ENCODE assay signal across 7 cellular contexts in the genomic region with DNA sequence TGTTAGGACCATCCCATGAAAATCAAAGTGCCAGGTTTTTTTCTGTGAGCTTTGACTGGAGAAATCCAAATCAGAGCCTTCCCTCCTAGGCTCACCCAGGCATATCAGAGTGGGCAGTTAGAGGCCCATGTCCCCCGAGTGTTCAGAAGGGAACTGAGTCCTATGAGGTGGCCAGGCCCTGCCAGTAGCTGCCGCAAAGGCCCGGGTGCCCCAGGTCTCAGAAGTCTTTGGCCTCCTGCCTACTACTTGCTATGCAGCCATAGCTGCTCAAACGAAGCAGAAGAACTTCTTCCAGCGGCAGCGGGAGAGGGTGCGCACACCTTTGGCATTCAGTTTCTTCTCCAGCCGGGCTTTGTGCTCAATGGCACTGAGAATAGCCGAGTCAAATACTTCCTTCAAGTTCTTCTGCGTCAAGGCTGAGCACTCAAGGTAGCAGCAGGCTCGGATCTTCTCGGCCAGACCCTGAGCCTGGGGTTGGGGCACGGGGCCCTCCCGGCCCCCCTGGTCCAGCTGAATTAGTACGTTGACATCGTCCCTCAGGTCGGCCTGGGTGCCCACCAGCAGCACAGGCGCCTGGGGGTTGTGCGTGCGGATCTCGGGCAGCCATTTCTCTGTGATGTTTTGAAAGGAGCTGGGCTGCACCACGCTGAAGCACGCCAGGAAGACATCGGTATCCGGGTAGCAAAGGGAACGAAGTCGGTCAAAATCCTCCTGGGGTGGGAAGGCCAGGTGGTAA. TPM values are rescaled to one million over a fixed set of nuclear protein-coding genes. Genes with fewer than 3 reads are reported as not detected.
DNase-seq lines count a peak whose midpoint lies in the region; ATAC-seq and TF ChIP-seq lines count a peak whose summit lies in the region.
"Had no signal": no experiment of that assay in that cellular context is flagged by ENCODE, and none has a peak within 500 bp of the region (broad histone marks: within the 10 kb centered on the region; RNA-seq: fewer than 3 reads in every experiment).

No MANE protein-coding gene starts in this region.

- no peak overlapping the region for H3T11ph ChIP-seq in H9 (ENCODE audit: low read length)

- DNase-seq in H9 (no peak), osteocyte (ENCODE audit: extremely low spot score, unreplicated experiment) (no peak), DMS114 treated with DMSO at 0.1 percent for 48 hours (lab: John Stamatoyannopoulos, UW; ENCODE audit: unreplicated experiment) (no peak)
- DNase-seq in activated naive CD8-positive, alpha-beta T cell treated with anti-CD3 and anti-CD28 coated beads, Interleukin-2, amount 50 U/mL, for 24 hours = no peak

- no peak overlapping the region for H4K8ac ChIP-seq in H9 (replicated peaks; ENCODE audit: insufficient read length, low read depth, low read length)

- H3K4me1 Mint-ChIP-seq in H9 (peaks cover 23 to 38% of the 10 kb centered on the region in 2 experiments), osteocyte (ENCODE audit: unreplicated experiment) (peaks cover 11% of the 10 kb centered on the region)
- peaks cover 22% of the 10 kb centered on the region for H3K4me1 Mint-ChIP-seq in activated naive CD8-positive, alpha-beta T cell treated with anti-CD3 and anti-CD28 coated beads, Interleukin-2, amount 50 U/mL, for 24 hours

- H2BK20ac ChIP-seq in H9 (ENCODE audit: low read depth, low read length, poor library complexity, severe bottlenecking) = no peak overlapping the region

- no peak overlapping the region for H3K23ac ChIP-seq in H9 (ENCODE audit: insufficient read length, low read depth, low read length)

- H3K9ac ChIP-seq in H9 (ENCODE audit: extremely low read depth, insufficient read length, low read length) = no peak overlapping the region

- H3K36me3 Mint-ChIP-seq in H9 (ENCODE audit: insufficient read depth in 1 of 3, low read depth in 3 of 3) = no peaks in the 10 kb centered on the region
- H3K36me3 Mint-ChIP-seq in activated naive CD8-positive, alpha-beta T cell treated with anti-CD3 and anti-CD28 coated beads, Interleukin-2, amount 50 U/mL, for 24 hours (ENCODE audit: low read depth) = no peaks in the 10 kb centered on the region
- no peaks in the 10 kb centered on the region for H3K36me3 Mint-ChIP-seq in osteocyte (ENCODE audit: unreplicated experiment)

- WGBS in H9 (ENCODE audit: extremely low coverage, insufficient read length, low lambda C conversion rate) = no CpG with 5 or more reads among the region's 27 CpGs

- no peaks in the 10 kb centered on the region for H3K9me3 ChIP-seq in H9 (ENCODE audit: control insufficient read depth, low read depth, low read length)
- H3K9me3 ChIP-seq: ovary had no signal

- peaks cover 2% of the 10 kb centered on the region for H3K27me3 Mint-ChIP-seq in H9 (ENCODE audit: low read depth)
- H3K27me3 Mint-ChIP-seq in activated naive CD8-positive, alpha-beta T cell treated with anti-CD3 and anti-CD28 coated beads, Interleukin-2, amount 50 U/mL, for 24 hours = peaks cover 22% of the 10 kb centered on the region
- peaks cover 6% of the 10 kb centered on the region for H3K27me3 Mint-ChIP-seq in osteocyte (ENCODE audit: unreplicated experiment)

- H4K5ac ChIP-seq in H9 (ENCODE audit: insufficient read length, low read depth, low read length) = no peak overlapping the region

- H3K18ac ChIP-seq in H9 (ENCODE audit: insufficient read length, low read depth, low read length) = no peak overlapping the region

- peaks cover 3% of the 10 kb centered on the region for H3K23me2 ChIP-seq in H9 (ENCODE audit: insufficient read length, low read depth, low read length, poor library complexity, severe bottlenecking)

- no peak overlapping the region for H2BK5ac ChIP-seq in H9 (ENCODE audit: insufficient read length, low read length)

- no peak for ATAC-seq in activated naive CD8-positive, alpha-beta T cell treated with anti-CD3 and anti-CD28 coated beads, Interleukin-2, amount 50 U/mL, for 24 hours
- ATAC-seq in GM21825 (IDR thresholded peaks at IDR 0.05; ENCODE audit: unreplicated experiment) (no peak), HG02759 (IDR thresholded peaks at IDR 0.05; ENCODE audit: unreplicated experiment) (no peak)

- peak overlapping the region; percentile 76 to 84 for H3K4me3 Mint-ChIP-seq in H9
- H3K4me3 Mint-ChIP-seq in activated naive CD8-positive, alpha-beta T cell treated with anti-CD3 and anti-CD28 coated beads, Interleukin-2, amount 50 U/mL, for 24 hours = peak overlapping the region; percentile 71
- H3K4me3 Mint-ChIP-seq in osteocyte (ENCODE audit: unreplicated experiment) = peak overlapping the region; percentile 68

- H3K27ac ChIP-seq in H9 (ENCODE audit: insufficient read length, low read depth, low read length) = no peak overlapping the region
- H3K27ac ChIP-seq: ovary had no signal

- no peak overlapping the region for H2BK12ac ChIP-seq in H9 (ENCODE audit: insufficient read length, low read depth, low read length)

- no peak overlapping the region for H2BK120ac ChIP-seq in H9 (ENCODE audit: low read depth, low read length, poor library complexity, severe bottlenecking)

- no peaks in the 10 kb centered on the region for H3K27me3 ChIP-seq in H9 (ENCODE audit: insufficient read depth, low read length)
- H3K27me3 ChIP-seq: ovary had no signal

- no peaks in the 10 kb centered on the region for H3K79me2 ChIP-seq in H9 (ENCODE audit: insufficient read depth, low read length)

- no peak overlapping the region for H2AK5ac ChIP-seq in H9 (ENCODE audit: insufficient read length, low read length)

- peak overlapping the region; percentile 92 for H3K4me2 ChIP-seq in H9 (ENCODE audit: insufficient read depth, insufficient read length, low read length)

- no peak overlapping the region for H3K56ac ChIP-seq in H9 (ENCODE audit: insufficient read length, low read depth, low read length)

- no peak overlapping the region for H4K91ac ChIP-seq in H9 (ENCODE audit: insufficient read length, low read depth, low read length)

- H3K27ac Mint-ChIP-seq in H9 (0 out of 7 replicates have a peak overlapping the region, but pooled peaks of 1 of the 3 experiments have one; percentile 20), osteocyte (ENCODE audit: unreplicated experiment) (no peak overlapping the region)
- no peak overlapping the region for H3K27ac Mint-ChIP-seq in activated naive CD8-positive, alpha-beta T cell treated with anti-CD3 and anti-CD28 coated beads, Interleukin-2, amount 50 U/mL, for 24 hours

- TF ChIP-seq CTCF in H9 (conservative IDR thresholded peaks at IDR 0.05) (no peak), osteocyte (IDR thresholded peaks at IDR 0.05) (no peak)

- no peaks in the 10 kb centered on the region for H3K79me1 ChIP-seq in H9 (ENCODE audit: insufficient read depth, low read depth, low read length, poor library complexity, severe bottlenecking)

- no peaks in the 10 kb centered on the region; the same call in 1 of the 2 replicates for H3K4me1 ChIP-seq in H9 (ENCODE audit: insufficient read depth, low read length)

- no peaks in the 10 kb centered on the region for H4K20me1 ChIP-seq in H9 (ENCODE audit: control insufficient read depth, insufficient read depth, insufficient read length)

- H3K9me3 Mint-ChIP-seq in H9 (no peaks in the 10 kb centered on the region; a peak in 1 of 5 replicates), osteocyte (ENCODE audit: unreplicated experiment) (no peaks in the 10 kb centered on the region)
- H3K9me3 Mint-ChIP-seq in activated naive CD8-positive, alpha-beta T cell treated with anti-CD3 and anti-CD28 coated beads, Interleukin-2, amount 50 U/mL, for 24 hours = no peaks in the 10 kb centered on the region

- H2BK15ac ChIP-seq in H9 (ENCODE audit: low read depth, low read length) = no peak overlapping the region

- no peak overlapping the region for H3K14ac ChIP-seq in H9 (ENCODE audit: insufficient read depth, low read length)

- no peak overlapping the region for H3K4ac ChIP-seq in H9 (ENCODE audit: low read depth, low read length)

- no peak overlapping the region for H2AFZ ChIP-seq in H9 (ENCODE audit: low read length)

RNA-seq across cellular contexts. Expression of gene RHOV, which starts 1.1 kb away (rescaled TPM):
- 3.9 and 4.3 TPM in 2 replicates for total RNA-seq in H9 (2021)
- total RNA-seq in osteocyte = 0.34 and 0.46 TPM in 2 replicates

RNA-seq across cellular contexts. Expression of gene VPS18, which starts 21.3 kb away (rescaled TPM):
- total RNA-seq in H9 (2021) (45.0 and 46.1 TPM in 2 replicates), osteocyte (36.7 and 40.5 TPM in 2 replicates)

RNA-seq across cellular contexts. Expression of gene SPINT1, which starts 29.1 kb away (rescaled TPM):
- total RNA-seq in H9 (2021) (129 and 130 TPM in 2 replicates), osteocyte (5.2 and 5.5 TPM in 2 replicates)

RNA-seq across cellular contexts. Expression of gene PPP1R14D, which starts 44.5 kb away (rescaled TPM):
- total RNA-seq in H9 (2021) = not detected in 2 replicates
- not detected in 2 replicates for total RNA-seq in osteocyte

RNA-seq across cellular contexts. Expression of gene DLL4, which starts 56.2 kb away (rescaled TPM):
- total RNA-seq in H9 (2021) (0.28 and 0.35 TPM in 2 replicates), osteocyte (0.39 and 0.54 TPM in 2 replicates)

Comparison
In these comparisons a context has a peak if more than half of its experiments do, and no peak if none do; other contexts are left out.
1. RNA of gene SPINT1, which starts 29.1 kb away (total RNA-seq): 129 to 130 TPM in H9; 5.2 to 5.5 TPM in osteocyte; every median in the first group is over 10 times any median in the second.
2. Peak in every context shown above with its lines, with median percentiles within 50 percentile points of each other: H3K4me3 Mint-ChIP-seq.